ENCODE assay signal across 8 cellular contexts in genomic region chr11:57456960-57457642, GRCh38. TPM values are rescaled to one million over a fixed set of nuclear protein-coding genes. Genes with fewer than 3 reads are reported as not detected.
DNase-seq lines count a peak whose midpoint lies in the region; ATAC-seq, FAIRE-seq and TF ChIP-seq lines count a peak whose summit lies in the region.

No MANE protein-coding gene starts in this region.

- POLR2A ChIA-PET in K562 (lab: Yijun Ruan, JAX): interaction anchor here (0.6 to 1.2 kb wide), 4 partner anchors 29 to 285 kb away, joined by 3 to 4 read pairs (median 3); no protein-coding TSS in a partner anchor

- no peak for TF ChIP-seq POLR2A in K562 (conservative IDR thresholded peaks at IDR 0.05)

- H3K4me1 ChIP-seq in K562 (replicated peaks in 1 of 2; ENCODE audit: control insufficient read depth in 2 of 2, insufficient read depth in 2 of 2, low read length in 2 of 2): peaks cover 19 to 45% of the 10 kb centered on the region in 2 experiments
- H3K4me1 ChIP-seq in iPS-18a (ENCODE audit: control insufficient read depth, low read depth, low read length): peaks cover 13% of the 10 kb centered on the region

- no peaks in the 10 kb centered on the region for H3K9me1 ChIP-seq in K562 (ENCODE audit: control insufficient read depth, insufficient read depth, low read length)

- peak; percentile 93 to 96 for TF ChIP-seq RAD21 in K562 (CRISPR knock-in tag; conservative IDR thresholded peaks at IDR 0.05 in 1 of 2, IDR thresholded peaks at IDR 0.05 in 1 of 2)

- peak; percentile 95 to 98 (median 96) for TF ChIP-seq CTCF in K562 (IDR thresholded peaks at IDR 0.05 in 2 of 3, conservative IDR thresholded peaks at IDR 0.05 in 1 of 3; ENCODE audit: insufficient read depth in 2 of 3, low read depth in 1 of 3, low read length in 3 of 3)

- no TSS peak for BruUV-seq in K562 (replicated peaks; lab: Mats Ljungman, UMichigan)

- no peaks in the 10 kb centered on the region for H3K9me3 ChIP-seq in K562 (replicated peaks; ENCODE audit: control insufficient read depth, insufficient read depth, low read depth, low read length)
- no peaks in the 10 kb centered on the region for H3K9me3 ChIP-seq in iPS-18a (ENCODE audit: control insufficient read depth, low read depth, low read length)

- peak; percentile 34 for DNase-seq in DMS153 treated with DMSO at 0.1 percent for 48 hours (lab: John Stamatoyannopoulos, UW; ENCODE audit: unreplicated experiment)
- DNase-seq in DMS153 (lab: John Stamatoyannopoulos, UW): no peak
- peak; percentile 87 for DNase-seq in NCI-H146 (lab: John Stamatoyannopoulos, UW)
- DNase-seq in K562 (ENCODE audit: extremely low read depth in 1 of 4, low spot score in 3 of 4): peak; percentile 78 to 92 (median 79)
- DNase-seq in smooth muscle cell of the brain vasculature (ENCODE audit: low read depth, low spot score): peak; percentile 70

- no peaks in the 10 kb centered on the region for H3K79me2 ChIP-seq in K562 (ENCODE audit: control insufficient read depth, insufficient read depth, low read length)

- intact Hi-C loops in K562 (cut with micrococcal nuclease): loop anchor here (1.0 to 5.0 kb wide), 8 partner anchors 23 to 1065 kb away; no protein-coding TSS in a partner anchor

- H2AFZ ChIP-seq in K562 (ENCODE audit: low read depth, low read length): peak overlapping the region; percentile 76

- CTCF ChIA-PET in K562 (lab: Yijun Ruan, JAX; ENCODE audit: low intra/inter-chr PET ratio): interaction anchor here (0.5 to 3.6 kb wide), 10 partner anchors 29 to 1055 kb away, joined by 3 to 32 read pairs (median 3); partner anchors contain the start of gene UBE2L6

- H3K4me2 ChIP-seq in K562 (ENCODE audit: insufficient read depth, low read length): 0 out of 2 replicates have a peak overlapping the region, but pooled peaks have one; percentile 16

- 19% methylated on average over 19 of the region's 19 CpGs for WGBS in K562 (ENCODE audit: insufficient coverage, low coverage, missing lambda C conversion rate)

- H3K27me3 ChIP-seq in K562 (ENCODE audit: control insufficient read depth in 2 of 2, insufficient read depth in 2 of 2, low read length in 2 of 2): no peaks in the 10 kb centered on the region
- H3K27me3 ChIP-seq in iPS-18a (ENCODE audit: control insufficient read depth, insufficient read depth, low read length): peaks cover 57% of the 10 kb centered on the region

- no peaks in the 10 kb centered on the region for H3K36me3 ChIP-seq in K562 (ENCODE audit: control insufficient read depth, insufficient read depth, low read length)
- H3K36me3 ChIP-seq in iPS-18a (ENCODE audit: control insufficient read depth, low read depth, low read length): no peaks in the 10 kb centered on the region

- peak; percentile 72 for ATAC-seq in HG02642 (IDR thresholded peaks at IDR 0.05; ENCODE audit: poor library complexity, unreplicated experiment)
- peak; percentile 79 for ATAC-seq in K562

- in situ Hi-C loops in K562 (cut with MboI): loop anchor here (10.0 kb wide), 1 partner anchor 188 kb away; the partner anchor contains the start of gene YPEL4

- FAIRE-seq in TTC549 (lab: Jason Lieb, UNC): peak; percentile 49
- FAIRE-seq in K562 (lab: Jason Lieb, UNC): peak; percentile 94

- no peaks in the 10 kb centered on the region for H4K20me1 ChIP-seq in K562 (replicated peaks; ENCODE audit: control insufficient read depth, insufficient read depth, low read length)

- no peak for TF ChIP-seq EP300 in K562 (IDR thresholded peaks at IDR 0.05; ENCODE audit: low read length)

- H3K9ac ChIP-seq in K562 (ENCODE audit: insufficient read depth in 1 of 2, low read depth in 2 of 2, low read length in 2 of 2) (no peak overlapping the region), iPS-18a (ENCODE audit: low read length) (no peak overlapping the region)

- H3K27ac ChIP-seq in K562 (ENCODE audit: extremely low read depth, low read depth, low read length) (no peak overlapping the region), iPS-18a (ENCODE audit: low read length) (no peak overlapping the region)

- H3K4me3 ChIP-seq in K562: no peak overlapping the region
- peak overlapping the region; percentile 53 for H3K4me3 ChIP-seq in iPS-18a (ENCODE audit: low read length)

TF ChIP-seq in K562, 482 proteins besides CTCF, POLR2A, EP300 and RAD21 (continues in another document):
- TF ChIP-seq ZNF551 (CRISPR knock-in tag; IDR thresholded peaks at IDR 0.05) (no peak), THAP7 (CRISPR knock-in tag; IDR thresholded peaks at IDR 0.05) (no peak)

RNA-seq across cellular contexts. Expression of gene RTN4RL2, which starts 3.2 kb away (rescaled TPM):
- total RNA-seq in K562 (2011; cell fraction: chromatin; rRNA removed; ENCODE audit: low replicate concordance): not detected in 2 replicates
- 0.50 and 0.53 TPM in 2 replicates for total RNA-seq in K562 (2011; cell fraction: nucleolus; rRNA removed)
- 0.46 and 1.2 TPM in 2 replicates for total RNA-seq in K562 (2011; cell fraction: nucleoplasm; rRNA removed)
- total RNA-seq in K562 (2014; rRNA removed) (0.29 TPM in 1 of 2 replicates, not detected in the other), K562 (2014; rRNA removed; fragmentation: Illumina TruSeq; extraction: Trizol) (not detected in 2 replicates), K562 (2015; rRNA removed; fragmentation: Illumina TruSeq; extraction: Trizol) (0.07 TPM in 1 of 2 replicates, not detected in the other), K562 (2021) (1.8 and 1.9 TPM in 2 replicates)
- polyA plus RNA-seq in K562 (2011; rRNA removed) (0.06 and 0.30 TPM in 2 replicates), K562 (2014; fragmentation: Illumina TruSeq; extraction: Trizol) (0.34 and 1.1 TPM in 2 replicates), K562 (2014; fragmentation: Nextera tagmentation; extraction: Ambion mirVana) (not detected), K562 (2014; rRNA removed) (0.69 and 0.82 TPM in 2 replicates)
- 0.07 and 0.21 TPM in 2 replicates for polyA plus RNA-seq in K562 (2011; cell fraction: cytosol; rRNA removed)
- 0.25 and 0.47 TPM in 2 replicates for polyA plus RNA-seq in K562 (2011; cell fraction: nucleus; rRNA removed)
- 1.5 and 5.3 TPM in 2 replicates for polyA plus RNA-seq in K562 (2012)
- not detected in 2 replicates for polyA minus RNA-seq in K562 (2011; rRNA and poly(A)+ RNA removed)
- polyA minus RNA-seq in K562 (2011; cell fraction: cytosol; rRNA and poly(A)+ RNA removed): not detected in 2 replicates
- 0.54 TPM in 1 of 2 replicates, not detected in the other for polyA minus RNA-seq in K562 (2011; cell fraction: nucleus; rRNA and poly(A)+ RNA removed)

RNA-seq across cellular contexts. Expression of gene SLC43A3, which starts 30.2 kb away (rescaled TPM):
- 241 and 427 TPM in 2 replicates for total RNA-seq in K562 (2011; cell fraction: chromatin; rRNA removed; ENCODE audit: low replicate concordance)
- 393 and 402 TPM in 2 replicates for total RNA-seq in K562 (2011; cell fraction: nucleolus; rRNA removed)
- total RNA-seq in K562 (2011; cell fraction: nucleoplasm; rRNA removed): 340 and 369 TPM in 2 replicates
- 98.9 and 141 TPM in 2 replicates for total RNA-seq in K562 (2014; rRNA removed)
- 120 and 132 TPM in 2 replicates for total RNA-seq in K562 (2014; rRNA removed; fragmentation: Illumina TruSeq; extraction: Trizol)
- total RNA-seq in K562 (2015; rRNA removed; fragmentation: Illumina TruSeq; extraction: Trizol): 135 and 143 TPM in 2 replicates
- total RNA-seq in K562 (2021): 254 and 257 TPM in 2 replicates
- 141 and 235 TPM in 2 replicates for polyA plus RNA-seq in K562 (2011; rRNA removed)
- polyA plus RNA-seq in K562 (2011; cell fraction: cytosol; rRNA removed): 358 and 452 TPM in 2 replicates
- polyA plus RNA-seq in K562 (2011; cell fraction: nucleus; rRNA removed): 327 and 364 TPM in 2 replicates
- 192 and 193 TPM in 2 replicates for polyA plus RNA-seq in K562 (2012)
- 244 and 281 TPM in 2 replicates for polyA plus RNA-seq in K562 (2014; fragmentation: Illumina TruSeq; extraction: Trizol)
- polyA plus RNA-seq in K562 (2014; fragmentation: Nextera tagmentation; extraction: Ambion mirVana): 100 to 1,000 TPM in 1 of 2 experiments, 10 to 100 TPM in 1; 63.7 to 216 TPM
- polyA plus RNA-seq in K562 (2014; rRNA removed): 139 and 160 TPM in 2 replicates
- 162 and 237 TPM in 2 replicates for polyA minus RNA-seq in K562 (2011; rRNA and poly(A)+ RNA removed)
- 86.6 and 143 TPM in 2 replicates for polyA minus RNA-seq in K562 (2011; cell fraction: cytosol; rRNA and poly(A)+ RNA removed)
- 116 and 125 TPM in 2 replicates for polyA minus RNA-seq in K562 (2011; cell fraction: nucleus; rRNA and poly(A)+ RNA removed)

RNA-seq across cellular contexts. Expression of gene SLC43A1, which starts 58.4 kb away (rescaled TPM):
- total RNA-seq in K562 (2011; cell fraction: chromatin; rRNA removed; ENCODE audit: low replicate concordance): 70.0 and 187 TPM in 2 replicates
- total RNA-seq in K562 (2011; cell fraction: nucleolus; rRNA removed): 140 and 142 TPM in 2 replicates
- 97.5 and 106 TPM in 2 replicates for total RNA-seq in K562 (2011; cell fraction: nucleoplasm; rRNA removed)
- total RNA-seq in K562 (2014; rRNA removed): 32.0 and 36.4 TPM in 2 replicates
- 14.8 and 17.3 TPM in 2 replicates for total RNA-seq in K562 (2014; rRNA removed; fragmentation: Illumina TruSeq; extraction: Trizol)
- 16.1 and 17.8 TPM in 2 replicates for total RNA-seq in K562 (2015; rRNA removed; fragmentation: Illumina TruSeq; extraction: Trizol)
- total RNA-seq in K562 (2021): 41.8 and 42.9 TPM in 2 replicates
- 24.6 and 30.6 TPM in 2 replicates for polyA plus RNA-seq in K562 (2011; rRNA removed)
- 32.9 and 51.5 TPM in 2 replicates for polyA plus RNA-seq in K562 (2011; cell fraction: cytosol; rRNA removed)
- 72.6 and 94.2 TPM in 2 replicates for polyA plus RNA-seq in K562 (2011; cell fraction: nucleus; rRNA removed)
- 24.9 and 86.3 TPM in 2 replicates for polyA plus RNA-seq in K562 (2012)
- polyA plus RNA-seq in K562 (2014; fragmentation: Illumina TruSeq; extraction: Trizol): 33.4 and 37.3 TPM in 2 replicates
- 1 to 10 TPM; 2.6 to 3.8 TPM for polyA plus RNA-seq in K562 (2014; fragmentation: Nextera tagmentation; extraction: Ambion mirVana)
- 29.9 and 30.6 TPM in 2 replicates for polyA plus RNA-seq in K562 (2014; rRNA removed)
- 23.7 and 32.9 TPM in 2 replicates for polyA minus RNA-seq in K562 (2011; rRNA and poly(A)+ RNA removed)
- 24.3 and 29.1 TPM in 2 replicates for polyA minus RNA-seq in K562 (2011; cell fraction: cytosol; rRNA and poly(A)+ RNA removed)
- 38.5 and 48.2 TPM in 2 replicates for polyA minus RNA-seq in K562 (2011; cell fraction: nucleus; rRNA and poly(A)+ RNA removed)
